ENCODE assay signal across 8 cellular contexts in the genomic region with DNA sequence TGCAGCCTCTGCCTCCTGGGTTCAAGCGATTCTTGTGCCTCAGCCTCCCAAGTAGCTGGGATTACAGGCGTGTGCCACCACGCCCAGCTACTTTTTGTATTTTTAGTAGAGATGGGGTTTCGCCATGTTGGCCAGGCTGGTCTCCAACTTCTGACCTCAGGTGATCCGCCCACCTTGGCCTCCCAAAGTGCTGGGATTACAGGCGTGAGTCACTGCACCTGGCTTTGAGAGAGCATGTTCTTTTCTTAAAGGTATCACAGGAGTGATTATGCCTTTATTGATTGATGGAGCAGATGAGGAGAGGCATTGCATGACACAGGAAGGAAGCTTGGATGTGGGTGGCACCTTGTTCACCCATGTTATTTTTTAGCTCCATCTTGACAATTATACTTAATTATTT. TPM values are rescaled to one million over a fixed set of nuclear protein-coding genes. Genes with fewer than 3 reads are reported as not detected.
DNase-seq lines count a peak whose midpoint lies in the region; ATAC-seq and TF ChIP-seq lines count a peak whose summit lies in the region.
"Not testable (repeated sequence)": the region's sequence is repeated elsewhere in the genome, so short reads cannot be mapped to it uniquely, and the experiment has no call there.

No MANE protein-coding gene starts in this region.

- not testable (repeated sequence) for H3K9me3 Mint-ChIP-seq in CD4-positive, alpha-beta T cell; activated CD4-positive, alpha-beta T cell treated with anti-CD3 and anti-CD28 coated beads, Interleukin-2, amount 10 ng/mL, durations not matched to agents 7 days and 5 days; MCF 10A (ENCODE audit: unreplicated experiment); central memory CD8-positive, alpha-beta T cell
- peaks cover 0 to 11% (median 2%) of the 10 kb centered on the region in 11 donors for H3K9me3 Mint-ChIP-seq in naive thymus-derived CD4-positive, alpha-beta T cell

- H3K27ac ChIP-seq in CD4-positive, alpha-beta T cell (ENCODE audit: low read depth, low read length); naive thymus-derived CD4-positive, alpha-beta T cell (ENCODE audit: low read depth, low read length): not testable (repeated sequence)
- peak overlapping the region; percentile 95 for H3K27ac ChIP-seq in DOHH2 (ENCODE audit: low read depth, low read length)
- H3K27ac ChIP-seq in SU-DHL-6 (ENCODE audit: low read depth, low read length) = peak overlapping the region; percentile 48; the same call in 1 of the 2 replicates

- H3K79me2 ChIP-seq in DOHH2 (ENCODE audit: control insufficient read depth, low read length); SU-DHL-6 (ENCODE audit: insufficient read depth, low read length): not testable (repeated sequence)

- H3K36me3 Mint-ChIP-seq in CD4-positive, alpha-beta T cell (ENCODE audit: low read depth); MCF 10A (ENCODE audit: insufficient read depth, unreplicated experiment); central memory CD8-positive, alpha-beta T cell (ENCODE audit: insufficient read depth); naive thymus-derived CD4-positive, alpha-beta T cell: not testable (repeated sequence)
- peaks cover 17% of the 10 kb centered on the region for H3K36me3 Mint-ChIP-seq in activated CD4-positive, alpha-beta T cell treated with anti-CD3 and anti-CD28 coated beads, Interleukin-2, amount 10 ng/mL, durations not matched to agents 7 days and 5 days (ENCODE audit: low read depth)

- CTCF ChIA-PET in CD4-positive, alpha-beta T cell (lab: Charles Lee) = interaction anchor here (1.2 kb wide), 1 partner anchor 25 kb away, joined by 3 read pairs; no protein-coding TSS in a partner anchor
- CTCF ChIA-PET in activated CD4-positive, alpha-beta T cell treated with anti-CD3 and anti-CD28 coated beads, Interleukin-2, amount 10 ng/mL, durations not matched to agents 7 days and 5 days (lab: Charles Lee) = interaction anchor here (1.2 kb wide), 1 partner anchor 12 kb away, joined by 3 read pairs; no protein-coding TSS in a partner anchor
- CTCF ChIA-PET in MCF 10A (lab: Yijun Ruan, JAX) = interaction anchor here (0.6 kb wide), 1 partner anchor 82 kb away, joined by 3 read pairs; no protein-coding TSS in a partner anchor
- CTCF ChIA-PET in naive thymus-derived CD4-positive, alpha-beta T cell (lab: Charles Lee) = interaction anchor here (0.6 to 1.8 kb wide), 4 partner anchors 25 to 50 kb away, joined by 3 to 7 read pairs (median 4); no protein-coding TSS in a partner anchor

- intact Hi-C loops in CD4-positive, alpha-beta T cell (cut with DNase I, micrococcal nuclease); MCF 10A (cut with micrococcal nuclease): not testable (repeated sequence)
- intact Hi-C loops in naive thymus-derived CD4-positive, alpha-beta T cell (cut with micrococcal nuclease) = loop anchor here in 1 of 2 donors (2.0 kb wide), 1 partner anchor 16 kb away; no protein-coding TSS in a partner anchor

- not testable (repeated sequence) for H3K27me3 ChIP-seq in CD4-positive, alpha-beta T cell (ENCODE audit: control insufficient read depth, insufficient read depth, low read length); DOHH2 (ENCODE audit: control insufficient read depth, low read length); SU-DHL-6 (ENCODE audit: low read length); naive thymus-derived CD4-positive, alpha-beta T cell (ENCODE audit: control insufficient read depth in 2 of 2, insufficient read depth in 2 of 2, low read length in 2 of 2)

- not testable (repeated sequence) for H4K20me1 ChIP-seq in DOHH2 (ENCODE audit: control insufficient read depth, insufficient read depth, low read depth, low read length); SU-DHL-6 (ENCODE audit: low read depth, low read length)

- not testable (repeated sequence) for TF ChIP-seq CTCF in CD4-positive, alpha-beta T cell (IDR thresholded peaks at IDR 0.05); DOHH2 (IDR thresholded peaks at IDR 0.05; ENCODE audit: low read depth, low read length, poor library complexity, severe bottlenecking); SU-DHL-6 (IDR thresholded peaks at IDR 0.05; ENCODE audit: insufficient read depth, low read length, poor library complexity, severe bottlenecking); MCF 10A (IDR thresholded peaks at IDR 0.05; ENCODE audit: unreplicated experiment)

- H2AFZ ChIP-seq in SU-DHL-6 (ENCODE audit: low read depth, low read length, severe bottlenecking) = peak overlapping the region; percentile 84

- H3K9ac ChIP-seq in SU-DHL-6 (ENCODE audit: low read length) = not testable (repeated sequence)

- H3K4me1 ChIP-seq in DOHH2 (ENCODE audit: control insufficient read depth, low read length) = peaks cover 78% of the 10 kb centered on the region
- peaks cover 7 to 21% of the 10 kb centered on the region in 2 donors for H3K4me1 ChIP-seq in naive thymus-derived CD4-positive, alpha-beta T cell (ENCODE audit: control insufficient read depth in 2 of 2, insufficient read depth in 2 of 2, low read length in 2 of 2)

- not testable (repeated sequence) for H3K4me3 Mint-ChIP-seq in CD4-positive, alpha-beta T cell; activated CD4-positive, alpha-beta T cell treated with anti-CD3 and anti-CD28 coated beads, Interleukin-2, amount 10 ng/mL, durations not matched to agents 7 days and 5 days; MCF 10A (ENCODE audit: unreplicated experiment); central memory CD8-positive, alpha-beta T cell
- peak overlapping the region in 1 of 10 donors; percentile 86 for H3K4me3 Mint-ChIP-seq in naive thymus-derived CD4-positive, alpha-beta T cell

- POLR2A ChIA-PET in CD4-positive, alpha-beta T cell (lab: Charles Lee) = interaction anchor here (0.7 to 8.9 kb wide), 4 partner anchors 17 to 37 kb away, joined by 3 to 109 read pairs (median 3); a partner anchor contains a TSS
- POLR2A ChIA-PET in activated CD4-positive, alpha-beta T cell treated with anti-CD3 and anti-CD28 coated beads, Interleukin-2, amount 10 ng/mL, durations not matched to agents 7 days and 5 days (lab: Charles Lee) = not testable (repeated sequence)
- POLR2A ChIA-PET in MCF 10A (lab: Yijun Ruan, JAX) = interaction anchor here (0.6 kb wide), 1 partner anchor 34 kb away, joined by 4 read pairs; a partner anchor contains a TSS
- POLR2A ChIA-PET in naive thymus-derived CD4-positive, alpha-beta T cell (lab: Charles Lee) = interaction anchor here (0.6 to 20.9 kb wide), 3 partner anchors 11 to 52 kb away, joined by 3 to 383 read pairs (median 3); a partner anchor contains a TSS

- peak overlapping the region; percentile 88 for H3K4me2 ChIP-seq in DOHH2 (ENCODE audit: low read length)
- H3K4me2 ChIP-seq in SU-DHL-6 (ENCODE audit: low read depth, low read length, poor library complexity, severe bottlenecking) = not testable (repeated sequence)

- H3F3A ChIP-seq in DOHH2 (ENCODE audit: control insufficient read depth, insufficient read depth) (peaks cover 44% of the 10 kb centered on the region), SU-DHL-6 (ENCODE audit: insufficient read depth) (peaks cover 36% of the 10 kb centered on the region)

- not testable (repeated sequence) for H3K9me3 ChIP-seq in CD4-positive, alpha-beta T cell (ENCODE audit: control insufficient read depth, low read length); DOHH2 (ENCODE audit: control insufficient read depth, insufficient read depth, low read length); SU-DHL-6 (ENCODE audit: insufficient read depth, low read length); naive thymus-derived CD4-positive, alpha-beta T cell (ENCODE audit: control insufficient read depth in 2 of 3, low read length in 3 of 3)

- BruUV-seq in MCF 10A (replicated peaks; lab: Mats Ljungman, UMichigan) = not testable (repeated sequence)

- ATAC-seq in CD4-positive, alpha-beta T cell (ENCODE audit: poor library complexity); central memory CD8-positive, alpha-beta T cell (replicated peaks; ENCODE audit: extremely low read depth, poor library complexity, severe bottlenecking); naive thymus-derived CD4-positive, alpha-beta T cell: not testable (repeated sequence)

- H3K4me3 ChIP-seq in DOHH2 (ENCODE audit: low read length) = peak overlapping the region; percentile 67
- not testable (repeated sequence) for H3K4me3 ChIP-seq in SU-DHL-6 (ENCODE audit: insufficient read depth, low read length, poor library complexity, severe bottlenecking); naive thymus-derived CD4-positive, alpha-beta T cell (ENCODE audit: low read length)

- H3K27me3 Mint-ChIP-seq in CD4-positive, alpha-beta T cell; activated CD4-positive, alpha-beta T cell treated with anti-CD3 and anti-CD28 coated beads, Interleukin-2, amount 10 ng/mL, durations not matched to agents 7 days and 5 days; MCF 10A (ENCODE audit: insufficient read depth, unreplicated experiment); central memory CD8-positive, alpha-beta T cell; naive thymus-derived CD4-positive, alpha-beta T cell: not testable (repeated sequence)

- H3K4me1 Mint-ChIP-seq in CD4-positive, alpha-beta T cell (ENCODE audit: low read depth) = peaks cover 30% of the 10 kb centered on the region
- H3K4me1 Mint-ChIP-seq in activated CD4-positive, alpha-beta T cell treated with anti-CD3 and anti-CD28 coated beads, Interleukin-2, amount 10 ng/mL, durations not matched to agents 7 days and 5 days = peaks cover 51% of the 10 kb centered on the region
- H3K4me1 Mint-ChIP-seq in MCF 10A (ENCODE audit: insufficient read depth, unreplicated experiment) = not testable (repeated sequence)
- peaks cover 32% of the 10 kb centered on the region for H3K4me1 Mint-ChIP-seq in central memory CD8-positive, alpha-beta T cell
- peaks cover 16 to 47% (median 34%) of the 10 kb centered on the region in 7 donors for H3K4me1 Mint-ChIP-seq in naive thymus-derived CD4-positive, alpha-beta T cell

- H3K9me2 ChIP-seq in DOHH2 (replicated peaks; ENCODE audit: control insufficient read depth, low read length); SU-DHL-6 (replicated peaks; ENCODE audit: insufficient read depth, low read length): not testable (repeated sequence)

- H3K36me3 ChIP-seq in DOHH2 (ENCODE audit: control insufficient read depth, low read length) = peaks cover 14% of the 10 kb centered on the region
- H3K36me3 ChIP-seq in SU-DHL-6 (ENCODE audit: low read length); naive thymus-derived CD4-positive, alpha-beta T cell (ENCODE audit: control insufficient read depth in 2 of 3, insufficient read depth in 3 of 3, low read length in 3 of 3): not testable (repeated sequence)

- peak overlapping the region; percentile 90 for H3K27ac Mint-ChIP-seq in CD4-positive, alpha-beta T cell
- peak overlapping the region; percentile 94 for H3K27ac Mint-ChIP-seq in activated CD4-positive, alpha-beta T cell treated with anti-CD3 and anti-CD28 coated beads, Interleukin-2, amount 10 ng/mL, durations not matched to agents 7 days and 5 days
- not testable (repeated sequence) for H3K27ac Mint-ChIP-seq in MCF 10A (ENCODE audit: low read depth, unreplicated experiment)
- peak overlapping the region; percentile 44 for H3K27ac Mint-ChIP-seq in central memory CD8-positive, alpha-beta T cell (ENCODE audit: low read depth)
- peak overlapping the region in 8 of 9 donors; percentile 83 to 94 (median 88) for H3K27ac Mint-ChIP-seq in naive thymus-derived CD4-positive, alpha-beta T cell

- DNase-seq in CD4-positive, alpha-beta T cell; activated CD4-positive, alpha-beta T cell treated with anti-CD3 and anti-CD28 coated beads, Interleukin-2, amount 10 ng/mL, durations not matched to agents 7 days and 5 days; central memory CD8-positive, alpha-beta T cell (ENCODE audit: low spot score in 2 of 2); naive thymus-derived CD4-positive, alpha-beta T cell: not testable (repeated sequence)
- DNase-seq in NCI-H146 (lab: John Stamatoyannopoulos, UW) = peak; percentile 28
- peak; percentile 23 for DNase-seq in MCF 10A (ENCODE audit: unreplicated experiment)

RNA-seq across cellular contexts. Expression of a gene that starts 5.4 kb away (rescaled TPM):
- 1 to 10 TPM; 4.0 to 5.5 TPM for total RNA-seq in CD4-positive, alpha-beta T cell
- total RNA-seq in activated CD4-positive, alpha-beta T cell treated with anti-CD3 and anti-CD28 coated beads, Interleukin-2, amount 10 ng/mL, durations not matched to agents 7 days and 5 days = 10 to 100 TPM; 24.2 to 24.7 TPM
- total RNA-seq in MCF 10A (2022) = 1.1 and 1.5 TPM in 2 replicates
- 10 to 100 TPM in 1 of 5 experiments, 1 to 10 TPM in 4; 5.5 to 24.6 (median 9.5) TPM for total RNA-seq in naive thymus-derived CD4-positive, alpha-beta T cell
- polyA plus RNA-seq in naive thymus-derived CD4-positive, alpha-beta T cell = 1 to 10 TPM; 2.4 to 6.5 TPM

RNA-seq across cellular contexts. Expression of a gene that starts 5.9 kb away (rescaled TPM):
- total RNA-seq in CD4-positive, alpha-beta T cell = 10 to 100 TPM; 16.4 to 18.7 TPM
- 10 to 100 TPM; 13.9 to 20.9 TPM for total RNA-seq in activated CD4-positive, alpha-beta T cell treated with anti-CD3 and anti-CD28 coated beads, Interleukin-2, amount 10 ng/mL, durations not matched to agents 7 days and 5 days
- total RNA-seq in MCF 10A (2022) = 0.65 and 1.0 TPM in 2 replicates
- total RNA-seq in naive thymus-derived CD4-positive, alpha-beta T cell = 10 to 100 TPM in 4 of 5 experiments, 1 to 10 TPM in 1; 8.1 to 30.6 (median 18.2) TPM
- under 1 TPM; 0.64 to 0.87 TPM for polyA plus RNA-seq in naive thymus-derived CD4-positive, alpha-beta T cell

RNA-seq across cellular contexts. Expression of a gene that starts 14.7 kb away (rescaled TPM):
- 10 to 100 TPM; 12.7 to 13.2 TPM for total RNA-seq in CD4-positive, alpha-beta T cell
- total RNA-seq in activated CD4-positive, alpha-beta T cell treated with anti-CD3 and anti-CD28 coated beads, Interleukin-2, amount 10 ng/mL, durations not matched to agents 7 days and 5 days = 10 to 100 TPM; 14.2 to 15.6 TPM
- total RNA-seq in MCF 10A (2022) = 0.17 and 0.26 TPM in 2 replicates
- 10 to 100 TPM in 4 of 5 experiments, 1 to 10 TPM in 1; 4.7 to 26.8 (median 16.7) TPM for total RNA-seq in naive thymus-derived CD4-positive, alpha-beta T cell
- polyA plus RNA-seq in naive thymus-derived CD4-positive, alpha-beta T cell = 10 to 100 TPM in 1 of 2 donors, 1 to 10 TPM in 1; 7.4 to 10.8 TPM

RNA-seq across cellular contexts. Expression of a gene that starts 24.6 kb away (rescaled TPM):
- total RNA-seq in CD4-positive, alpha-beta T cell = 10 to 100 TPM; 37.9 to 42.6 TPM
- total RNA-seq in activated CD4-positive, alpha-beta T cell treated with anti-CD3 and anti-CD28 coated beads, Interleukin-2, amount 10 ng/mL, durations not matched to agents 7 days and 5 days = 10 to 100 TPM; 54.0 to 54.6 TPM
- 18.0 and 21.7 TPM in 2 replicates for total RNA-seq in MCF 10A (2022)
- 100 to 1,000 TPM in 1 of 5 experiments, 10 to 100 TPM in 4; 51.8 to 102 (median 70.2) TPM for total RNA-seq in naive thymus-derived CD4-positive, alpha-beta T cell
- polyA plus RNA-seq in naive thymus-derived CD4-positive, alpha-beta T cell = 1 to 10 TPM; 3.2 to 5.9 TPM

RNA-seq across cellular contexts. Expression of a gene that starts 34.4 kb away (rescaled TPM):
- total RNA-seq in CD4-positive, alpha-beta T cell = 100 to 1,000 TPM; 107 to 125 TPM
- 100 to 1,000 TPM; 124 to 172 TPM for total RNA-seq in activated CD4-positive, alpha-beta T cell treated with anti-CD3 and anti-CD28 coated beads, Interleukin-2, amount 10 ng/mL, durations not matched to agents 7 days and 5 days
- 76.6 and 87.3 TPM in 2 replicates for total RNA-seq in MCF 10A (2022)
- 100 to 1,000 TPM; 132 to 200 (median 173) TPM for total RNA-seq in naive thymus-derived CD4-positive, alpha-beta T cell
- 100 to 1,000 TPM; 550 to 555 TPM for polyA plus RNA-seq in naive thymus-derived CD4-positive, alpha-beta T cell
